In genomic region chr13:40776232-40776631, GRCh38 we compare ENCODE assay signal across 2 cellular contexts.
TF ChIP-seq lines count a peak whose summit lies in the region.

No MANE protein-coding gene starts in this region.

TF ChIP-seq in SK-N-SH, 30 proteins besides CTCF, POLR2A, EP300 and RAD21:
- TF ChIP-seq MEF2A (IDR thresholded peaks at IDR 0.05; ENCODE audit: borderline replicate concordance, low read depth) (no peak), FOXJ3 (CRISPR knock-in tag; IDR thresholded peaks at IDR 0.05) (no peak), ZBTB33 (IDR thresholded peaks at IDR 0.05; ENCODE audit: borderline replicate concordance, low read depth) (no peak), POLR2AphosphoS5 (IDR thresholded peaks at IDR 0.05; ENCODE audit: low read depth, low read length) (no peak), RCOR1 (IDR thresholded peaks at IDR 0.05; ENCODE audit: low read length) (no peak), FOXM1 (IDR thresholded peaks at IDR 0.05; ENCODE audit: low read depth) (no peak), YY1 (IDR thresholded peaks at IDR 0.05; ENCODE audit: low read depth) (no peak), JUND (IDR thresholded peaks at IDR 0.05) (no peak)

TF ChIP-seq in SK-N-SH treated with all-trans-retinoic acid at 6 μM for 48 hours, 23 proteins besides CTCF, POLR2A, EP300 and RAD21:
- TF ChIP-seq SNAI2 (CRISPR knock-in tag; IDR thresholded peaks at IDR 0.05) (no peak), RARB (CRISPR knock-in tag; IDR thresholded peaks at IDR 0.05) (no peak), ZNF8 (CRISPR knock-in tag; IDR thresholded peaks at IDR 0.05) (no peak), POU6F1 (CRISPR knock-in tag; IDR thresholded peaks at IDR 0.05; ENCODE audit: borderline replicate concordance, low read depth) (no peak), CSDC2 (CRISPR knock-in tag; IDR thresholded peaks at IDR 0.05) (no peak), GLIS3 (CRISPR knock-in tag; IDR thresholded peaks at IDR 0.05) (no peak), ISL1 (CRISPR knock-in tag; IDR thresholded peaks at IDR 0.05) (no peak), TSHZ2 (CRISPR knock-in tag; IDR thresholded peaks at IDR 0.05) (no peak), ZFP30 (CRISPR knock-in tag; IDR thresholded peaks at IDR 0.05) (no peak), PPARA (CRISPR knock-in tag; IDR thresholded peaks at IDR 0.05; ENCODE audit: borderline replicate concordance) (no peak), TCF4 (CRISPR knock-in tag; IDR thresholded peaks at IDR 0.05; ENCODE audit: borderline replicate concordance) (no peak), PATZ1 (CRISPR knock-in tag; IDR thresholded peaks at IDR 0.05; ENCODE audit: borderline replicate concordance) (no peak), CSRNP3 (CRISPR knock-in tag; IDR thresholded peaks at IDR 0.05) (no peak), ARNTL (CRISPR knock-in tag; IDR thresholded peaks at IDR 0.05; ENCODE audit: borderline replicate concordance, low read depth) (no peak), BACH2 (CRISPR knock-in tag; IDR thresholded peaks at IDR 0.05; ENCODE audit: borderline replicate concordance) (no peak)
